ENCODE assay signal across 25 cellular contexts in the genomic region with DNA sequence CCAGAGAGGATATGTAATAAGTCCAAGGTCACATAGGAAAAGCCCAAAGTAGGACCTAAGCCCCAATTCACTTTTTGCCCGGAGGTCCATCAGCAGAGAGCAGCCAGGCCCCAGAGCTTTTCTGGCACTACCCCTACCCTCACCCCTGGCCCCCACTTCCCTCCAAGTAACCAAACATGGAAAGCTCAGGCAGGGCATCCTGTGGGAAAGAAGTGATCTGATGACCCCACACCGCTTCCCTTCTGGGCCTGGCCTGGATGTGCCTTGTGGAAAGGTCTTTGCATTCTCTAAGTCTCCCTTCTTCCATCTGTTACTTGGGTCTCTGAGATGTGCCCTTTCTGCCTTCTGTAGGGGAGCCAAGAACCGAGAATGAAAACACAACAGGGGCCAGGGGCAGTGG.
DNase-seq lines count a peak whose midpoint lies in the region; ATAC-seq, FAIRE-seq and TF ChIP-seq lines count a peak whose summit lies in the region.
"Had no signal": no experiment of that assay in that cellular context is flagged by ENCODE, and none has a peak within 500 bp of the region (broad histone marks: within the 10 kb centered on the region; RNA-seq: fewer than 3 reads in every experiment).

No MANE protein-coding gene starts in this region.

- no peak overlapping the region for H2BK20ac ChIP-seq in H9 (ENCODE audit: low read depth, low read length, poor library complexity, severe bottlenecking)

- H3K9ac ChIP-seq in H9 (ENCODE audit: extremely low read depth, insufficient read length, low read length) (no peak overlapping the region), endodermal cell (ENCODE audit: extremely low read depth, low read length, poor library complexity, severe bottlenecking) (no peak overlapping the region)
- H3K9ac ChIP-seq: BLaER1 had no signal

- H3K56ac ChIP-seq in H9 (ENCODE audit: insufficient read length, low read depth, low read length): no peak overlapping the region

- intact Hi-C loops in body of pancreas (cut with DNase I): no loop called here

- no peak overlapping the region for H2BK12ac ChIP-seq in H9 (ENCODE audit: insufficient read length, low read depth, low read length)

- H2BK120ac ChIP-seq in H9 (ENCODE audit: low read depth, low read length, poor library complexity, severe bottlenecking): no peak overlapping the region

- H2BK15ac ChIP-seq in H9 (ENCODE audit: low read depth, low read length): no peak overlapping the region

- H4K8ac ChIP-seq in H9 (replicated peaks; ENCODE audit: insufficient read length, low read depth, low read length): no peak overlapping the region

- peaks cover 0 to 4% of the 10 kb centered on the region in 2 experiments; a peak in 1 of 4 replicates for H3K4me1 Mint-ChIP-seq in H9
- H3K4me1 Mint-ChIP-seq in endodermal cell: peaks cover 17% of the 10 kb centered on the region
- H3K4me1 Mint-ChIP-seq in osteocyte (ENCODE audit: unreplicated experiment): no peaks in the 10 kb centered on the region
- H3K4me1 Mint-ChIP-seq: CD14-positive monocyte; CD4-positive, alpha-beta memory T cell; CD4-positive, CD25-positive, alpha-beta regulatory T cell; CD8-positive, alpha-beta memory T cell had no signal

- H3K36me3 ChIP-seq in endodermal cell (ENCODE audit: control insufficient read depth, insufficient read depth, low read length) (no peaks in the 10 kb centered on the region), body of pancreas (replicated peaks in 1 of 2; ENCODE audit: insufficient read depth in 1 of 2, low read depth in 2 of 2) (no peaks in the 10 kb centered on the region)
- H3K36me3 ChIP-seq: BE2C, BLaER1 had no signal

- no peaks in the 10 kb centered on the region for H3K79me1 ChIP-seq in H9 (ENCODE audit: insufficient read depth, low read depth, low read length, poor library complexity, severe bottlenecking)

- H3K4me2 ChIP-seq in H9 (ENCODE audit: insufficient read depth, insufficient read length, low read length): no peak overlapping the region
- H3K4me2 ChIP-seq: BLaER1 had no signal

- no peak overlapping the region for H3K4me3 Mint-ChIP-seq in H9
- no peak overlapping the region for H3K4me3 Mint-ChIP-seq in endodermal cell
- no peak overlapping the region for H3K4me3 Mint-ChIP-seq in osteocyte (ENCODE audit: unreplicated experiment)
- H3K4me3 Mint-ChIP-seq: CD14-positive monocyte; CD4-positive, alpha-beta memory T cell; CD4-positive, CD25-positive, alpha-beta regulatory T cell; CD8-positive, alpha-beta memory T cell had no signal

- no peak overlapping the region for H2AK5ac ChIP-seq in H9 (ENCODE audit: insufficient read length, low read length)

- no peak overlapping the region for H3K27ac Mint-ChIP-seq in H9
- H3K27ac Mint-ChIP-seq in endodermal cell: no peak overlapping the region
- no peak overlapping the region for H3K27ac Mint-ChIP-seq in osteocyte (ENCODE audit: unreplicated experiment)
- H3K27ac Mint-ChIP-seq: CD14-positive monocyte; CD4-positive, CD25-positive, alpha-beta regulatory T cell; CD8-positive, alpha-beta memory T cell had no signal

- H3K4me3 ChIP-seq in endodermal cell (ENCODE audit: low read length) (no peak overlapping the region), body of pancreas (no peak overlapping the region)
- H3K4me3 ChIP-seq: BLaER1 had no signal

- no peak for FAIRE-seq in urothelium cell line (lab: Jason Lieb, UNC)
- FAIRE-seq: A204.1, D721Med, G401.6, GM12891, GM19239 had no signal

- TF ChIP-seq CTCF in H9 (conservative IDR thresholded peaks at IDR 0.05) (no peak), endodermal cell (conservative IDR thresholded peaks at IDR 0.05) (no peak), osteocyte (IDR thresholded peaks at IDR 0.05) (no peak), body of pancreas (IDR thresholded peaks at IDR 0.05) (no peak)

- H2BK5ac ChIP-seq in H9 (ENCODE audit: insufficient read length, low read length): no peak overlapping the region

- no peak for TF ChIP-seq POLR2A in body of pancreas (IDR thresholded peaks at IDR 0.05)

- H3K9me3 Mint-ChIP-seq in H9 (no peaks in the 10 kb centered on the region), endodermal cell (no peaks in the 10 kb centered on the region), osteocyte (ENCODE audit: unreplicated experiment) (no peaks in the 10 kb centered on the region)
- H3K9me3 Mint-ChIP-seq: CD4-positive, alpha-beta memory T cell; CD4-positive, CD25-positive, alpha-beta regulatory T cell; CD8-positive, alpha-beta memory T cell had no signal

- no peak overlapping the region for H2AFZ ChIP-seq in H9 (ENCODE audit: low read length)

- no peaks in the 10 kb centered on the region for H3K79me2 ChIP-seq in H9 (ENCODE audit: insufficient read depth, low read length)

- H4K91ac ChIP-seq in H9 (ENCODE audit: insufficient read length, low read depth, low read length): no peak overlapping the region

- H3K23ac ChIP-seq in H9 (ENCODE audit: insufficient read length, low read depth, low read length): no peak overlapping the region

- no peaks in the 10 kb centered on the region for H4K20me1 ChIP-seq in H9 (ENCODE audit: control insufficient read depth, insufficient read depth, insufficient read length)
- H4K20me1 ChIP-seq: BLaER1 had no signal

- no peak overlapping the region for H3K18ac ChIP-seq in H9 (ENCODE audit: insufficient read length, low read depth, low read length)

- WGBS in H9 (ENCODE audit: extremely low coverage, insufficient read length, low lambda C conversion rate): no CpG with 5 or more reads among the region's 3 CpGs
- 86 to 92% methylated on average over 1 to 3 of the region's 3 CpGs for WGBS in endodermal cell (ENCODE audit: insufficient coverage in 1 of 2, insufficient read length in 1 of 2), 2 experiments
- WGBS in body of pancreas, 2 donors: 73 to 81% methylated on average over 3 of the region's 3 CpGs

- no peak overlapping the region for H3T11ph ChIP-seq in H9 (ENCODE audit: low read length)

- H3K9me3 ChIP-seq in H9 (ENCODE audit: control insufficient read depth, low read depth, low read length) (no peaks in the 10 kb centered on the region), endodermal cell (ENCODE audit: control insufficient read depth, low read length) (no peaks in the 10 kb centered on the region), body of pancreas (no peaks in the 10 kb centered on the region)
- H3K9me3 ChIP-seq: BE2C, BLaER1 had no signal

- no peaks in the 10 kb centered on the region for H3K4me1 ChIP-seq in H9 (ENCODE audit: insufficient read depth, low read length)
- H3K4me1 ChIP-seq in endodermal cell (ENCODE audit: control insufficient read depth, insufficient read depth, low read length): peaks cover 2% of the 10 kb centered on the region
- no peaks in the 10 kb centered on the region for H3K4me1 ChIP-seq in body of pancreas
- H3K4me1 ChIP-seq: BE2C, BLaER1 had no signal

- no peak for ATAC-seq in left lobe of liver
- ATAC-seq in body of pancreas: no peak

- no peak overlapping the region for H3K14ac ChIP-seq in H9 (ENCODE audit: insufficient read depth, low read length)

- DNase-seq in H9: peak; percentile 8
- peak; percentile 23 for DNase-seq in endodermal cell
- peak; percentile 11 for DNase-seq in left lobe of liver (ENCODE audit: low spot score)
- peak; percentile 59 for DNase-seq in osteocyte (ENCODE audit: extremely low spot score, unreplicated experiment)
- DNase-seq in activated CD4-positive, CD25-positive, alpha-beta regulatory T cell (lab: John Stamatoyannopoulos, UW): no peak
- DNase-seq in stimulated activated CD4-positive, alpha-beta T cell treated with anti-CD3 and anti-CD28 coated beads, Interleukin-2, amount 100 ng/mL, for 24 hours: no peak
- no peak for DNase-seq in urothelium cell line (ENCODE audit: low spot score)
- DNase-seq in body of pancreas: no peak
- DNase-seq: 8988T; ACHN; BE2C; C1 segment of cervical spinal cord; CD4-positive, alpha-beta memory T cell; CD4-positive, CD25-positive, alpha-beta regulatory T cell; CD8-positive, alpha-beta memory T cell; COR-L47; DMS79 treated with DMSO at 0.1 percent for 48 hours; GF-D8 had no signal

- H3K23me2 ChIP-seq in H9 (ENCODE audit: insufficient read length, low read depth, low read length, poor library complexity, severe bottlenecking): no peaks in the 10 kb centered on the region

- H3K4ac ChIP-seq in H9 (ENCODE audit: low read depth, low read length): no peak overlapping the region

- no peaks in the 10 kb centered on the region for H3K36me3 Mint-ChIP-seq in H9 (ENCODE audit: insufficient read depth in 1 of 3, low read depth in 3 of 3)
- H3K36me3 Mint-ChIP-seq in endodermal cell (ENCODE audit: low read depth): no peaks in the 10 kb centered on the region
- no peaks in the 10 kb centered on the region for H3K36me3 Mint-ChIP-seq in osteocyte (ENCODE audit: unreplicated experiment)
- H3K36me3 Mint-ChIP-seq: CD14-positive monocyte; CD4-positive, alpha-beta memory T cell; CD4-positive, CD25-positive, alpha-beta regulatory T cell; CD8-positive, alpha-beta memory T cell had no signal

- no peak overlapping the region for H4K5ac ChIP-seq in H9 (ENCODE audit: insufficient read length, low read depth, low read length)

- H3K27ac ChIP-seq in H9 (ENCODE audit: insufficient read length, low read depth, low read length): no peak overlapping the region
- no peak overlapping the region for H3K27ac ChIP-seq in endodermal cell (ENCODE audit: low read depth, low read length)
- no peak overlapping the region for H3K27ac ChIP-seq in body of pancreas
- H3K27ac ChIP-seq: BLaER1 had no signal

- H3K27me3 ChIP-seq in H9 (ENCODE audit: insufficient read depth, low read length) (no peaks in the 10 kb centered on the region; the same call in 1 of the 2 replicates), endodermal cell (ENCODE audit: control insufficient read depth, insufficient read depth, low read length, poor library complexity, severe bottlenecking) (no peaks in the 10 kb centered on the region), body of pancreas (no peaks in the 10 kb centered on the region)
- H3K27me3 ChIP-seq: BE2C, BLaER1 had no signal

- peaks cover 7% of the 10 kb centered on the region for H3K27me3 Mint-ChIP-seq in H9 (ENCODE audit: low read depth)
- peaks cover 2% of the 10 kb centered on the region for H3K27me3 Mint-ChIP-seq in endodermal cell (ENCODE audit: insufficient read depth)
- H3K27me3 Mint-ChIP-seq in osteocyte (ENCODE audit: unreplicated experiment): no peaks in the 10 kb centered on the region

Comparison
In these comparisons a context has a peak if more than half of its experiments do, and no peak if none do; other contexts are left out.
1. DNase-seq: peak in H9 (single experiment), endodermal cell (single experiment), left lobe of liver (single experiment) and osteocyte (single experiment); none in activated CD4-positive, CD25-positive, alpha-beta regulatory T cell (0 of 4), stimulated activated CD4-positive, alpha-beta T cell treated with anti-CD3 and anti-CD28 coated beads, Interleukin-2, amount 100 ng/mL, for 24 hours (0 of 2), urothelium cell line (single experiment) and body of pancreas (0 of 4).